Comparison of ENCODE assay signal across 29 cellular contexts in genomic region chr2:100271210-100271609, GRCh38. TPM values are rescaled to one million over a fixed set of nuclear protein-coding genes. Genes with fewer than 3 reads are reported as not detected.
"Had no signal": no experiment of that assay in that cellular context is flagged by ENCODE, and none has a peak within 500 bp of the region (broad histone marks: within the 10 kb centered on the region; RNA-seq: fewer than 3 reads in every experiment).

No MANE protein-coding gene starts in this region.

- H3K36me3 ChIP-seq: left lung, lower lobe of right lung, neural progenitor cell, ovary, right atrium auricular region, spleen, suprapubic skin, thoracic aorta, vagina had no signal

- H3K4me1 ChIP-seq: left lung, lower lobe of right lung, neural progenitor cell, right atrium auricular region, sigmoid colon, spleen, suprapubic skin, vagina had no signal

- ATAC-seq: left colon; left lung; lower lobe of right lung; natural killer cell; stimulated activated effector memory CD8-positive, alpha-beta T cell treated with anti-CD3 and anti-CD28 coated beads, Interleukin-12 subunit alpha, Interleukin-12 subunit beta, amount 100 ng/mL, for 72 hours had no signal

- H3K27ac Mint-ChIP-seq: immature natural killer cell; mesothelial cell of epicardium; natural killer cell; nephron progenitor cell; neural progenitor cell; stimulated activated effector memory CD8-positive, alpha-beta T cell treated with anti-CD3 and anti-CD28 coated beads, Interleukin-12 subunit alpha, Interleukin-12 subunit beta, amount 100 ng/mL, for 72 hours; stimulated activated naive CD8-positive, alpha-beta T cell treated with anti-CD3 and anti-CD28 coated beads, Interleukin-15, Interleukin-2, amounts not matched to agents 100 ng/mL and 50 ng/mL, for 24 hours had no signal

- H3K27ac ChIP-seq: left lung, lower lobe of right lung, neural progenitor cell, right atrium auricular region, sigmoid colon, spleen, suprapubic skin, tibial artery had no signal

- H3K36me3 Mint-ChIP-seq: immature natural killer cell, natural killer cell had no signal

- H3K9me3 ChIP-seq: left lung, lower lobe of right lung, ovary, right atrium auricular region, sigmoid colon, spleen, suprapubic skin, thoracic aorta, tibial artery, vagina had no signal

- H3K9ac ChIP-seq: neural progenitor cell had no signal

- H3K27me3 Mint-ChIP-seq: progenitor cell of endocrine pancreas; stimulated activated naive CD8-positive, alpha-beta T cell treated with anti-CD3 and anti-CD28 coated beads, Interleukin-15, Interleukin-2, amounts not matched to agents 100 ng/mL and 50 ng/mL, for 24 hours had no signal

- DNase-seq: hippocampal formation; immature natural killer cell; kidney; left colon; lower lobe of right lung; mammary epithelial cell; mesendoderm; naive B cell; natural killer cell; nephron progenitor cell; sigmoid colon; small intestine; spleen; stimulated activated CD4-positive, alpha-beta T cell treated with anti-CD3 and anti-CD28 coated beads, Interleukin-4, amount 100 ng/mL, for 24 hours; stimulated activated naive CD4-positive, alpha-beta T cell; trophoblast cell had no signal

- H3K4me3 ChIP-seq: left lung, lower lobe of right lung, neural progenitor cell, ovary, right atrium auricular region, sigmoid colon, spleen, suprapubic skin, thoracic aorta, tibial artery, vagina had no signal

- H3K4me3 Mint-ChIP-seq: immature natural killer cell; mesothelial cell of epicardium; naive B cell; natural killer cell; nephron progenitor cell; neural progenitor cell; stimulated activated effector memory CD8-positive, alpha-beta T cell treated with anti-CD3 and anti-CD28 coated beads, Interleukin-12 subunit alpha, Interleukin-12 subunit beta, amount 100 ng/mL, for 72 hours; stimulated activated naive CD8-positive, alpha-beta T cell treated with anti-CD3 and anti-CD28 coated beads, Interleukin-15, Interleukin-2, amounts not matched to agents 100 ng/mL and 50 ng/mL, for 24 hours had no signal

- H3K4me1 Mint-ChIP-seq: nephron progenitor cell, neural progenitor cell had no signal

- H3K27me3 ChIP-seq: left lung, neural progenitor cell, ovary, right atrium auricular region, sigmoid colon, spleen, suprapubic skin, tibial artery, vagina had no signal

- H3K9me3 Mint-ChIP-seq: immature natural killer cell; natural killer cell; neural progenitor cell; stimulated activated effector memory CD8-positive, alpha-beta T cell treated with anti-CD3 and anti-CD28 coated beads, Interleukin-12 subunit alpha, Interleukin-12 subunit beta, amount 100 ng/mL, for 72 hours; stimulated activated naive CD8-positive, alpha-beta T cell treated with anti-CD3 and anti-CD28 coated beads, Interleukin-15, Interleukin-2, amounts not matched to agents 100 ng/mL and 50 ng/mL, for 24 hours had no signal

RNA-seq across cellular contexts. Expression of gene LONRF2, which starts 51.1 kb away (rescaled TPM):
- total RNA-seq: natural killer cell, pulmonary artery endothelial cell had no signal
- polyA plus RNA-seq: immature natural killer cell, mammary epithelial cell had no signal
